ENCODE assay signal across 1 cellular context in the genomic region with DNA sequence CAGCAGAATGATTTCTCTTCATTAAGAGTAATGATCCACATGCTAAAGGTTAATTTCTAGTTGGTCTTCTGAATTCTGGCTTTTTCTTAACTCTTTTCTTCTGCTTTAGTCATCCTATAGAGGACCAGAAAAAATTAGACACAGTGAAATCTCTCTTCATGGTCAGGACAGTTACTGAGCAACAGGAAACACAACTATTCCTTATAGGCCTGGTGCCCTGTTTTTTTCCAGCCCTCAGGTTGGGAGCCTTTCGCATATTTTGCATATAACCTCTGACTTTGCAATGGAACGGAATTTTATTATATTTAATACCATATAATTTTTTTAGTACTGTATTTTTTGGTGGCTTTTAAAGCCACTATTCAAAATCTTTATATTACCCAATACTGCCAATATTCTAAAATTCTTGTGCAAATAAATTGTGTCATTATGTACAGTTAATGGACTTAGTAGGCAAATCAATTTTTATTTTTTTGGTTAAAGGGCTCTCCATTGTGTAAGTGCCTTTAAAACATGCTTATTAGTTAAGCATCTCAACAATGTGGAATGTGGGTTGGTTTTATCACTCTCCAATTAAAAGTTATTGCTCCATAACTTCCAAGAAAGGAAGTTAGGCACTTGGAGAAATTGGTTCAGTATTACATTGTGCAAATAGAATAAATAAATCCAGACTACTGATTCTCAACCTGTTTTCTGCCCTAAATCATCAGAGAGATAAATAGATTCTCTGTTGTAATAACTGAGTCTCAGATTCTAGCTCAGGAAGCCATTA.
TF ChIP-seq lines count a peak whose summit lies in the region.

No MANE protein-coding gene starts in this region.

TF ChIP-seq in WTC11, 78 proteins besides CTCF, POLR2A, EP300 and RAD21 (continued from another document):
- TF ChIP-seq, protein P1, sequence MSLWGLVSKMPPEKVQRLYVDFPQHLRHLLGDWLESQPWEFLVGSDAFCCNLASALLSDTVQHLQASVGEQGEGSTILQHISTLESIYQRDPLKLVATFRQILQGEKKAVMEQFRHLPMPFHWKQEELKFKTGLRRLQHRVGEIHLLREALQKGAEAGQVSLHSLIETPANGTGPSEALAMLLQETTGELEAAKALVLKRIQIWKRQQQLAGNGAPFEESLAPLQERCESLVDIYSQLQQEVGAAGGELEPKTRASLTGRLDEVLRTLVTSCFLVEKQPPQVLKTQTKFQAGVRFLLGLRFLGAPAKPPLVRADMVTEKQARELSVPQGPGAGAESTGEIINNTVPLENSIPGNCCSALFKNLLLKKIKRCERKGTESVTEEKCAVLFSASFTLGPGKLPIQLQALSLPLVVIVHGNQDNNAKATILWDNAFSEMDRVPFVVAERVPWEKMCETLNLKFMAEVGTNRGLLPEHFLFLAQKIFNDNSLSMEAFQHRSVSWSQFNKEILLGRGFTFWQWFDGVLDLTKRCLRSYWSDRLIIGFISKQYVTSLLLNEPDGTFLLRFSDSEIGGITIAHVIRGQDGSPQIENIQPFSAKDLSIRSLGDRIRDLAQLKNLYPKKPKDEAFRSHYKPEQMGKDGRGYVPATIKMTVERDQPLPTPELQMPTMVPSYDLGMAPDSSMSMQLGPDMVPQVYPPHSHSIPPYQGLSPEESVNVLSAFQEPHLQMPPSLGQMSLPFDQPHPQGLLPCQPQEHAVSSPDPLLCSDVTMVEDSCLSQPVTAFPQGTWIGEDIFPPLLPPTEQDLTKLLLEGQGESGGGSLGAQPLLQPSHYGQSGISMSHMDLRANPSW (CRISPR knock-in tag; conservative IDR thresholded peaks at IDR 0.05; ENCODE audit: low read depth), result no peak
- no peak for TF ChIP-seq ATF1 (CRISPR knock-in tag; IDR thresholded peaks at IDR 0.05)
- TF ChIP-seq CBFB (CRISPR knock-in tag; IDR thresholded peaks at IDR 0.05; ENCODE audit: low read depth), result no peak
- no peak for TF ChIP-seq ZBTB21 (CRISPR knock-in tag; IDR thresholded peaks at IDR 0.05; ENCODE audit: borderline replicate concordance)
